In genomic region chr11:108871152-108871551, GRCh38 we compare ENCODE assay signal across 8 cellular contexts.
A peak's percentile ranks its signal among the peaks of the same experiment; 100 is the strongest.
DNase-seq lines count a peak whose midpoint lies in the region; ATAC-seq and TF ChIP-seq lines count a peak whose summit lies in the region.

No MANE protein-coding gene starts in this region.

- H3K9ac ChIP-seq in fibroblast of lung (ENCODE audit: insufficient read depth, low read length) = no peak overlapping the region
- peak overlapping the region; percentile 70 for H3K9ac ChIP-seq in smooth muscle cell (ENCODE audit: low read depth)

- no peaks in the 10 kb centered on the region for H4K20me1 ChIP-seq in fibroblast of lung (ENCODE audit: control insufficient read depth, extremely low read depth, insufficient read depth, low read length)
- H4K20me1 ChIP-seq in smooth muscle cell (ENCODE audit: low read depth) = no peaks in the 10 kb centered on the region

- no peaks in the 10 kb centered on the region for H3K36me3 ChIP-seq in fibroblast of lung (ENCODE audit: control insufficient read depth, insufficient read depth, low read length)
- H3K36me3 ChIP-seq in smooth muscle cell (ENCODE audit: low read depth) = no peaks in the 10 kb centered on the region

- peaks cover 6% of the 10 kb centered on the region for H3F3A ChIP-seq in smooth muscle cell (ENCODE audit: low read depth)

- DNase-seq in AG09319 (ENCODE audit: extremely low read depth, low read depth) (peak; percentile 10), RPMI7951 (ENCODE audit: low read depth) (peak; percentile 57), fibroblast of lung (ENCODE audit: low read depth in 2 of 2) (peak; percentile 67 to 77), smooth muscle cell (lab: John Stamatoyannopoulos, UW; ENCODE audit: unreplicated experiment) (no peak), SK-N-DZ (ENCODE audit: low spot score) (no peak)

- H3K9me3 ChIP-seq in fibroblast of lung (ENCODE audit: control insufficient read depth, insufficient read depth, low read depth, low read length) = no peaks in the 10 kb centered on the region
- H3K9me3 ChIP-seq in smooth muscle cell (replicated peaks; ENCODE audit: low read depth) = no peaks in the 10 kb centered on the region

- no peak overlapping the region for H3K4me3 ChIP-seq in fibroblast of lung (replicated peaks in 1 of 4; ENCODE audit: control extremely low read depth in 1 of 4, insufficient read depth in 1 of 4, low read depth in 3 of 4, low read length in 4 of 4)
- H3K4me3 ChIP-seq in smooth muscle cell = no peak overlapping the region

- peak; percentile 68 for TF ChIP-seq CTCF in AG09319 (IDR thresholded peaks at IDR 0.05; ENCODE audit: low read depth, low read length)
- TF ChIP-seq CTCF in fibroblast of lung (conservative IDR thresholded peaks at IDR 0.05 in 1 of 2, IDR thresholded peaks at IDR 0.05 in 1 of 2; ENCODE audit: low read depth in 1 of 2, low read length in 2 of 2) = peak; percentile 61 to 69
- TF ChIP-seq CTCF in smooth muscle cell (IDR thresholded peaks at IDR 0.05; ENCODE audit: borderline replicate concordance, insufficient read depth, poor library complexity, severe bottlenecking) = peak; percentile 54

- H3K27me3 ChIP-seq in fibroblast of lung (ENCODE audit: control insufficient read depth, insufficient read depth, low read length) (no peaks in the 10 kb centered on the region), smooth muscle cell (ENCODE audit: low read depth) (no peaks in the 10 kb centered on the region)

- H3K79me2 ChIP-seq in fibroblast of lung (ENCODE audit: control insufficient read depth, insufficient read depth, low read length) (no peaks in the 10 kb centered on the region), smooth muscle cell (ENCODE audit: low read depth) (no peaks in the 10 kb centered on the region)

- no peak overlapping the region for H2AFZ ChIP-seq in fibroblast of lung (ENCODE audit: low read length)
- no peak overlapping the region for H2AFZ ChIP-seq in smooth muscle cell (ENCODE audit: low read depth)

- peak overlapping the region; percentile 32 for H3K4me2 ChIP-seq in fibroblast of lung (ENCODE audit: extremely low read depth, insufficient read depth, low read length)
- peak overlapping the region; percentile 64 for H3K4me2 ChIP-seq in smooth muscle cell

- ATAC-seq in GM18909 (IDR thresholded peaks at IDR 0.05; ENCODE audit: poor library complexity, unreplicated experiment) (peak; percentile 47), GM21825 (IDR thresholded peaks at IDR 0.05; ENCODE audit: unreplicated experiment) (no peak), GM18870 (IDR thresholded peaks at IDR 0.05; ENCODE audit: unreplicated experiment) (no peak)

- H3K4me1 ChIP-seq in fibroblast of lung (ENCODE audit: control insufficient read depth, extremely low read depth, insufficient read depth, low read length) = peaks cover 3% of the 10 kb centered on the region
- H3K4me1 ChIP-seq in smooth muscle cell (ENCODE audit: low read depth) = peaks cover 11% of the 10 kb centered on the region

- H3K27ac ChIP-seq in fibroblast of lung (ENCODE audit: insufficient read depth, low read length) (peak overlapping the region; percentile 30), smooth muscle cell (ENCODE audit: low read depth) (peak overlapping the region; percentile 85)

Comparison
In these comparisons a context has a peak if more than half of its experiments do, and no peak if none do; other contexts are left out.
1. DNase-seq: peak in AG09319 (single experiment), RPMI7951 (single experiment) and fibroblast of lung (2 of 2); none in smooth muscle cell (single experiment) and SK-N-DZ (single experiment).
2. Peak in every context shown above with its lines, with median percentiles within 50 percentile points of each other: CTCF ChIP-seq.